22 cellular contexts compared by ENCODE assay signal in the genomic region with DNA sequence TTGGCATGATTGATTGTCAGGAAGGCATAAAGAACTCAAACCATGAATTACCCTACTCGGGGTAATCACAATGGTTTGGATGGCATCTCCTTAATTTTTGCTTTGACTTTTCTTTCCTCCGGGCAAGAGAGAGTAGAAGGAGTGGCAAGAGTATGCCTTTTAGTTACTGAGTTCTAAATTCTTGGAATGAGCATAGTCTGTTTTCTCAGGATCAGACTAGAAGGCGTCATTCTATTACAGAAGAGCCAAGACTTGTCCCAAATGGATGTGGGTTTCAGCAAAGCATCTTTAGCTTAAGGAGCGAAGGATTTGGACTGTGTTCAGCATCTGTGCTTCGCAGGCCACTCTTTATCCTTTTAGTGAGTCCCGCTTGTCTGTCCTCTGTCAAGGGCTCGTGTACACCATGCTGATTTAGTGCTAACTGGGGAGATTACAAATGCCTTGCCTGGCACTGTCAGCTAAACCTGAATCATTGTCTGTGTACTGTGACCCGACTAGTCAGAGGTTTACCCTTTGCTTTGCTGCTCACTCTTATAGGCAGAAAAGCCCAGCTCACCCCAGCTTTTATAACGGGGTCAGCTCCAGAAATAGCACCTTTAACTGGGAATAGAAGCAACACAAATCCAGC.
DNase-seq lines count a peak whose midpoint lies in the region; TF ChIP-seq lines count a peak whose summit lies in the region.
"Had no signal": no experiment of that assay in that cellular context is flagged by ENCODE, and none has a peak within 500 bp of the region (broad histone marks: within the 10 kb centered on the region; RNA-seq: fewer than 3 reads in every experiment).

No MANE protein-coding gene starts in this region.

- TF ChIP-seq POLR2A in adrenal gland (IDR thresholded peaks at IDR 0.05) = no peak

- 54 to 64% (median 60%) methylated on average over 9 of the region's 9 CpGs for WGBS in adrenal gland, 4 donors

- H3K9ac ChIP-seq in skeletal muscle tissue (ENCODE audit: low read depth in 1 of 3, low read length in 3 of 3) = peak overlapping the region in 2 of 3 donors; percentile 7 to 19

- peak; percentile 69 for DNase-seq in NCI-H2227 treated with DMSO at 0.1 percent for 48 hours (lab: John Stamatoyannopoulos, UW)
- DNase-seq in adrenal gland = peak in 4 of 7 donors; percentile 24 to 49 (median 37)
- peak; percentile 60 for DNase-seq in left kidney (ENCODE audit: low read depth, low spot score)
- no peak for DNase-seq in mesenteric fat pad (ENCODE audit: low spot score)
- no peak for DNase-seq in T-helper 9 cell
- no peak for DNase-seq in CD4-positive, alpha-beta memory T cell
- DNase-seq: activated CD4-positive, alpha-beta T cell treated with anti-CD3 and anti-CD28 coated beads, Interleukin-2, amount 10 ng/mL, durations not matched to agents 7 days and 5 days; activated gamma-delta T cell treated with Interleukin-2 at 50 U/mL for 16 hours; activated naive CD8-positive, alpha-beta T cell treated with anti-CD3 and anti-CD28 coated beads, Interleukin-2, amount 50 U/mL, for 24 hours; activated T-cell treated with anti-CD3 and anti-CD28 coated beads, Interleukin-2, amount 50 U/mL, for 4 hours; body of pancreas; C1 segment of cervical spinal cord; Calu3; effector CD4-positive, alpha-beta T cell; Karpas-422; NCI-H226; retina; stimulated activated CD4-positive, alpha-beta T cell treated with anti-CD3 and anti-CD28 coated beads, Interleukin-2, amount 100 ng/mL, for 48 hours; upper lobe of right lung had no signal

- no peaks in the 10 kb centered on the region for H3K9me3 Mint-ChIP-seq in CD4-positive, alpha-beta memory T cell
- H3K9me3 Mint-ChIP-seq: activated CD4-positive, alpha-beta T cell treated with anti-CD3 and anti-CD28 coated beads, Interleukin-2, amount 10 ng/mL, durations not matched to agents 7 days and 5 days; activated naive CD8-positive, alpha-beta T cell treated with anti-CD3 and anti-CD28 coated beads, Interleukin-2, amount 50 U/mL, for 24 hours; memory B cell had no signal

- intact Hi-C loops in adrenal gland (cut with DNase I) = no loop called here
- intact Hi-C loops in CD4-positive, alpha-beta memory T cell (cut with micrococcal nuclease) = no loop called here

- H3K4me3 Mint-ChIP-seq in CD4-positive, alpha-beta memory T cell = no peak overlapping the region
- H3K4me3 Mint-ChIP-seq: activated CD4-positive, alpha-beta T cell treated with anti-CD3 and anti-CD28 coated beads, Interleukin-2, amount 10 ng/mL, durations not matched to agents 7 days and 5 days; activated naive CD8-positive, alpha-beta T cell treated with anti-CD3 and anti-CD28 coated beads, Interleukin-2, amount 50 U/mL, for 24 hours; activated T-cell treated with anti-CD3 and anti-CD28 coated beads, Interleukin-2, amount 50 U/mL, for 4 hours; memory B cell had no signal

- H3K36me3 Mint-ChIP-seq in CD4-positive, alpha-beta memory T cell = no peaks in the 10 kb centered on the region
- H3K36me3 Mint-ChIP-seq: memory B cell had no signal

- H3K27me3 ChIP-seq in adrenal gland = no peaks in the 10 kb centered on the region
- H3K27me3 ChIP-seq in skeletal muscle tissue (ENCODE audit: control insufficient read depth in 3 of 3, insufficient read depth in 3 of 3, low read length in 3 of 3) = no peaks in the 10 kb centered on the region
- H3K27me3 ChIP-seq in CD4-positive, alpha-beta memory T cell (ENCODE audit: insufficient read depth, low read length) = no peaks in the 10 kb centered on the region
- H3K27me3 ChIP-seq: body of pancreas, upper lobe of right lung had no signal

- POLR2A ChIA-PET in CD4-positive, alpha-beta memory T cell (lab: Charles Lee; ENCODE audit: partially characterized antibody) = no interaction called here

- TF ChIP-seq CTCF in adrenal gland (IDR thresholded peaks at IDR 0.05) = no peak

- H3K27ac Mint-ChIP-seq in CD4-positive, alpha-beta memory T cell = no peak overlapping the region
- H3K27ac Mint-ChIP-seq: activated CD4-positive, alpha-beta T cell treated with anti-CD3 and anti-CD28 coated beads, Interleukin-2, amount 10 ng/mL, durations not matched to agents 7 days and 5 days; activated naive CD8-positive, alpha-beta T cell treated with anti-CD3 and anti-CD28 coated beads, Interleukin-2, amount 50 U/mL, for 24 hours; memory B cell had no signal

- no peaks in the 10 kb centered on the region for H3K4me1 Mint-ChIP-seq in CD4-positive, alpha-beta memory T cell
- H3K4me1 Mint-ChIP-seq: activated CD4-positive, alpha-beta T cell treated with anti-CD3 and anti-CD28 coated beads, Interleukin-2, amount 10 ng/mL, durations not matched to agents 7 days and 5 days; activated naive CD8-positive, alpha-beta T cell treated with anti-CD3 and anti-CD28 coated beads, Interleukin-2, amount 50 U/mL, for 24 hours had no signal

- H3K27ac ChIP-seq in adrenal gland (no peak overlapping the region), skeletal muscle tissue (ENCODE audit: low read depth, low read length) (peak overlapping the region; percentile 9)
- no peak overlapping the region for H3K27ac ChIP-seq in CD4-positive, alpha-beta memory T cell (ENCODE audit: low read depth, low read length)
- H3K27ac ChIP-seq: body of pancreas, RWPE1, upper lobe of right lung had no signal

- H3K4me1 ChIP-seq in adrenal gland (replicated peaks in 1 of 2) = peaks cover 0 to 16% of the 10 kb centered on the region in 2 donors
- peaks cover 0 to 11% (median 10%) of the 10 kb centered on the region in 3 donors for H3K4me1 ChIP-seq in skeletal muscle tissue (ENCODE audit: control insufficient read depth in 3 of 3, insufficient read depth in 3 of 3, low read length in 3 of 3)
- no peaks in the 10 kb centered on the region for H3K4me1 ChIP-seq in CD4-positive, alpha-beta memory T cell (ENCODE audit: insufficient read depth, low read length)
- H3K4me1 ChIP-seq: body of pancreas, upper lobe of right lung had no signal

- H3K4me3 ChIP-seq in adrenal gland (no peak overlapping the region), skeletal muscle tissue (ENCODE audit: low read length in 3 of 3) (no peak overlapping the region)
- H3K4me3 ChIP-seq in CD4-positive, alpha-beta memory T cell (ENCODE audit: low read length in 2 of 2) = no peak overlapping the region
- H3K4me3 ChIP-seq: body of pancreas, upper lobe of right lung had no signal

- CTCF ChIA-PET in CD4-positive, alpha-beta memory T cell (lab: Charles Lee; ENCODE audit: partially characterized antibody) = no interaction called here

- H3K36me3 ChIP-seq in adrenal gland (replicated peaks in 1 of 2) (no peaks in the 10 kb centered on the region), skeletal muscle tissue (ENCODE audit: control insufficient read depth in 3 of 3, insufficient read depth in 3 of 3, low read length in 3 of 3) (no peaks in the 10 kb centered on the region)
- no peaks in the 10 kb centered on the region for H3K36me3 ChIP-seq in CD4-positive, alpha-beta memory T cell (ENCODE audit: insufficient read depth, low read length)
- H3K36me3 ChIP-seq: upper lobe of right lung had no signal

- H3K9me3 ChIP-seq in adrenal gland (replicated peaks in 1 of 3) = no peaks in the 10 kb centered on the region
- H3K9me3 ChIP-seq in skeletal muscle tissue (ENCODE audit: control insufficient read depth in 3 of 3, low read length in 3 of 3) = no peaks in the 10 kb centered on the region
- no peaks in the 10 kb centered on the region for H3K9me3 ChIP-seq in CD4-positive, alpha-beta memory T cell (ENCODE audit: control insufficient read depth in 1 of 2, low read length in 2 of 2)
- H3K9me3 ChIP-seq: body of pancreas, upper lobe of right lung had no signal

- no peaks in the 10 kb centered on the region for H3K27me3 Mint-ChIP-seq in CD4-positive, alpha-beta memory T cell
- H3K27me3 Mint-ChIP-seq: activated CD4-positive, alpha-beta T cell treated with anti-CD3 and anti-CD28 coated beads, Interleukin-2, amount 10 ng/mL, durations not matched to agents 7 days and 5 days; activated naive CD8-positive, alpha-beta T cell treated with anti-CD3 and anti-CD28 coated beads, Interleukin-2, amount 50 U/mL, for 24 hours; memory B cell had no signal

Comparison
In these comparisons a context has a peak if more than half of its experiments do, and no peak if none do; other contexts are left out.
1. DNase-seq: peak in NCI-H2227 treated with DMSO at 0.1 percent for 48 hours (single experiment), adrenal gland (4 of 7) and left kidney (single experiment); none in mesenteric fat pad (single experiment), T-helper 9 cell (single experiment) and CD4-positive, alpha-beta memory T cell (0 of 5).